ENCODE assay signal across 14 cellular contexts in genomic region chr21:41854426-41854995, GRCh38.
"Had no signal": no experiment of that assay in that cellular context is flagged by ENCODE, and none has a peak within 500 bp of the region (broad histone marks: within the 10 kb centered on the region; RNA-seq: fewer than 3 reads in every experiment).

No MANE protein-coding gene starts in this region.

- H3K27ac Mint-ChIP-seq: dendritic cell treated with granulocyte-macrophage colony-stimulating factor and Interleukin-4, amounts not matched to agents 40 ng/mL and 50 ng/mL, for 4 days; effector memory CD8-positive, alpha-beta T cell; progenitor cell of endocrine pancreas had no signal

- H3K9me3 Mint-ChIP-seq: dendritic cell treated with granulocyte-macrophage colony-stimulating factor and Interleukin-4, amounts not matched to agents 40 ng/mL and 50 ng/mL, for 4 days; effector memory CD8-positive, alpha-beta T cell; naive thymus-derived CD8-positive, alpha-beta T cell had no signal

- H3K27ac ChIP-seq: foreskin keratinocyte, ovary had no signal

- H3K27me3 Mint-ChIP-seq: dendritic cell treated with granulocyte-macrophage colony-stimulating factor and Interleukin-4, amounts not matched to agents 40 ng/mL and 50 ng/mL, for 4 days; effector memory CD8-positive, alpha-beta T cell; naive thymus-derived CD8-positive, alpha-beta T cell; progenitor cell of endocrine pancreas had no signal

- H3K4me3 ChIP-seq: mucosa of descending colon, ovary had no signal

- H3K4me1 ChIP-seq: foreskin keratinocyte had no signal

- ATAC-seq: effector memory CD8-positive, alpha-beta T cell; foreskin keratinocyte; left colon; mucosa of descending colon; naive thymus-derived CD8-positive, alpha-beta T cell; right cardiac atrium had no signal

- H3K9me3 ChIP-seq: mucosa of descending colon, ovary had no signal

- H3K36me3 ChIP-seq: ovary had no signal

- H3K27me3 ChIP-seq: foreskin keratinocyte, ovary had no signal

- H3K4me3 Mint-ChIP-seq: dendritic cell treated with granulocyte-macrophage colony-stimulating factor and Interleukin-4, amounts not matched to agents 40 ng/mL and 50 ng/mL, for 4 days; effector memory CD8-positive, alpha-beta T cell; naive thymus-derived CD8-positive, alpha-beta T cell had no signal

- DNase-seq: effector memory CD8-positive, alpha-beta T cell; foreskin keratinocyte; left colon; mammary epithelial cell; mucosa of descending colon; naive thymus-derived CD8-positive, alpha-beta T cell; nucleus accumbens; ovary; right cardiac atrium; small intestine; stimulated activated CD4-positive, alpha-beta T cell treated with anti-CD3 and anti-CD28 coated beads, Interleukin-2, amount 100 ng/mL, for 48 hours; stimulated activated naive CD4-positive, alpha-beta T cell treated with Interleukin-2 at 50 U/mL for 16 hours had no signal
